ENCODE assay signal across 20 cellular contexts in genomic region chr10:98265403-98266378, GRCh38. TPM values are rescaled to one million over a fixed set of nuclear protein-coding genes. Genes with fewer than 3 reads are reported as not detected.
DNase-seq lines count a peak whose midpoint lies in the region; ATAC-seq and TF ChIP-seq lines count a peak whose summit lies in the region.
"Had no signal": no experiment of that assay in that cellular context is flagged by ENCODE, and none has a peak within 500 bp of the region (broad histone marks: within the 10 kb centered on the region; RNA-seq: fewer than 3 reads in every experiment).

No MANE protein-coding gene starts in this region.

- 76 to 86% methylated on average over 15 to 17 of the region's 17 CpGs for WGBS in thyroid gland, 2 donors

- H3K27ac ChIP-seq in RWPE1 = peak overlapping the region; percentile 12; the same call in 1 of the 2 replicates
- peak overlapping the region; percentile 38 to 90 (median 86) for H3K27ac ChIP-seq in thyroid gland

- no peak for TF ChIP-seq POLR2A in thyroid gland (IDR thresholded peaks at IDR 0.05)

- peaks cover 33 to 50% of the 10 kb centered on the region in 2 donors for H3K4me1 ChIP-seq in thyroid gland

- H3K9me3 ChIP-seq in thyroid gland = no peaks in the 10 kb centered on the region

- ATAC-seq in HG03196 (IDR thresholded peaks at IDR 0.05; ENCODE audit: unreplicated experiment) (no peak), GM21529 (IDR thresholded peaks at IDR 0.05; ENCODE audit: unreplicated experiment) (no peak)
- ATAC-seq: activated CD4-positive, alpha-beta T cell treated with anti-CD3 and anti-CD28 coated beads for 36 hours; left colon; natural killer cell; sciatic nerve; stimulated activated memory B cell treated with anti-CD40 and anti-IgM and Interleukin-4, amounts not matched to agents 10 μg/mL and 1 μg/mL and 100 μg/mL, for 72 hours had no signal

- H3K4me3 ChIP-seq in thyroid gland (replicated peaks in 1 of 3) = no peak overlapping the region

- DNase-seq in SKM-1 treated with dmso at 0.1 percent for 144 hours (lab: John Stamatoyannopoulos, UW; ENCODE audit: unreplicated experiment) = peak; percentile 34
- DNase-seq in SKM-1 (lab: John Stamatoyannopoulos, UW; ENCODE audit: unreplicated experiment) = no peak
- no peak for DNase-seq in RWPE1 (ENCODE audit: low spot score)
- DNase-seq in left kidney (ENCODE audit: low read depth, low spot score) = peak; percentile 53
- peak; percentile 40 to 55 for DNase-seq in thyroid gland
- no peak for DNase-seq in GDM1 (lab: John Stamatoyannopoulos, UW)
- DNase-seq: activated CD4-positive, alpha-beta T cell treated with anti-CD3 and anti-CD28 coated beads for 36 hours; activated naive CD8-positive, alpha-beta T cell treated with anti-CD3 and anti-CD28 coated beads, Interleukin-2, amount 10 ng/mL, durations not matched to agents 7 days and 5 days; activated T-cell treated with anti-CD3 and anti-CD28 coated beads, Interleukin-2, amount 50 U/mL, for 24 hours; erythroblast; hypothalamus; Karpas-422; left colon; natural killer cell; NCI-H526 had no signal

- TF ChIP-seq CTCF in RWPE1 (conservative IDR thresholded peaks at IDR 0.05; ENCODE audit: low read depth) (no peak), thyroid gland (IDR thresholded peaks at IDR 0.05) (no peak)

- H3K27me3 ChIP-seq in thyroid gland = no peaks in the 10 kb centered on the region

- POLR2A ChIA-PET in RWPE1 (lab: Yijun Ruan, JAX; ENCODE audit: low non-redundant PET) = no interaction called here

- no peaks in the 10 kb centered on the region for H3K36me3 ChIP-seq in thyroid gland

- intact Hi-C loops in thyroid gland (cut with DNase I) = no loop called here

- CTCF ChIA-PET in RWPE1 (lab: Yijun Ruan, JAX) = interaction anchor here (1.8 kb wide), 1 partner anchor 43 kb away, joined by 5 read pairs; no protein-coding TSS in a partner anchor

RNA-seq across cellular contexts. Expression of gene LOXL4, which starts 2.3 kb away (rescaled TPM):
- 10 to 100 TPM; 11.9 to 20.5 (median 15.3) TPM for total RNA-seq in thyroid gland
- total RNA-seq: A673; activated CD4-positive, alpha-beta T cell treated with anti-CD3 and anti-CD28 coated beads for 36 hours; activated naive CD8-positive, alpha-beta T cell treated with anti-CD3 and anti-CD28 coated beads, Interleukin-2, amount 10 ng/mL, durations not matched to agents 7 days and 5 days had no signal

Comparison
In these comparisons a context has a peak if more than half of its experiments do, and no peak if none do; other contexts are left out.
1. DNase-seq: peak in SKM-1 treated with dmso at 0.1 percent for 144 hours (single experiment), left kidney (single experiment) and thyroid gland (2 of 2); none in SKM-1 (single experiment), RWPE1 (single experiment) and GDM1 (single experiment).